Comparison of ENCODE assay signal across 25 cellular contexts in the genomic region with DNA sequence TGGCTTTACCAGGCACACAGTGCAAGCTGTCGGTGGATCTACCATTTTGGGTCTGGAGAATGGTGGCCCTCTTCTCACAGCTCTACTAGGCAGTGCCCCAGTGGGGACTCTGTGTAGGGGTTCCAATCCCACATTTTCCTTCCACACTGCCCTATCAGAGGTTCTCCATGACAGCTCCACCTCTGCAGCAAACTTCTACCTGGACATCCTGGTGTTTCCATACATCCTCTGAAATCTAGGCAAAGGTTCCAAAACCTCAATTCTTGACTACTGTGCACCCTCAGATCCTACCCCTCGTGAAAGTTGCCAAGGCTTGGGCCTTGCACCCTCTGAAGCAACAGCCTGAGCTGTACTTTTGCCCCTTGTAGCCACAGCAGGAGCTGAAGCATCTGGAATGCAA.
"Had no signal": no experiment of that assay in that cellular context is flagged by ENCODE, and none has a peak within 500 bp of the region (broad histone marks: within the 10 kb centered on the region; RNA-seq: fewer than 3 reads in every experiment).

No MANE protein-coding gene starts in this region.

- H3K4me1 ChIP-seq: neural progenitor cell, parathyroid adenoma, psoas muscle, right lobe of liver, stomach, thyroid gland, tibial nerve, upper lobe of left lung, vagina had no signal

- H2AFZ ChIP-seq: neural progenitor cell, parathyroid adenoma had no signal

- H3K4me3 ChIP-seq: neural progenitor cell, ovary, psoas muscle, right lobe of liver, skin epidermis, smooth muscle cell, stomach, thoracic aorta, thyroid gland, tibial nerve, upper lobe of left lung, vagina had no signal

- H3K4me2 ChIP-seq: neural progenitor cell, smooth muscle cell had no signal

- H3K27ac ChIP-seq: neural progenitor cell, ovary, parathyroid adenoma, psoas muscle, right lobe of liver, skin epidermis, stomach, thoracic aorta, thyroid gland, tibial nerve, upper lobe of left lung, vagina had no signal

- H3K36me3 ChIP-seq: neural progenitor cell, ovary, right lobe of liver, stomach, thoracic aorta, thyroid gland, tibial nerve, upper lobe of left lung, vagina had no signal

- DNase-seq: naive thymus-derived CD4-positive, alpha-beta T cell; natural killer cell; occipital lobe; ovary; posterior cingulate gyrus; psoas muscle; right cardiac atrium; right lobe of liver; stimulated activated CD4-positive, alpha-beta T cell treated with anti-CD3 and anti-CD28 coated beads, Interleukin-15, amount 100 ng/mL, for 24 hours; stimulated activated CD4-positive, alpha-beta T cell treated with anti-CD3 and anti-CD28 coated beads, Interleukin-2, amount 100 ng/mL, for 24 hours; stimulated activated CD4-positive, alpha-beta T cell treated with anti-CD3 and anti-CD28 coated beads, Interleukin-2, amount 100 ng/mL, for 48 hours; stimulated activated CD4-positive, alpha-beta T cell treated with anti-CD3 and anti-CD28 coated beads, Interleukin-4, amount 100 ng/mL, for 24 hours; stimulated activated naive B cell treated with anti-CD40 and anti-IgM and Interleukin-4, amounts not matched to agents 10 μg/mL and 1 μg/mL and 100 μg/mL, for 72 hours; stimulated activated naive CD4-positive, alpha-beta T cell treated with Interleukin-2 at 50 U/mL for 16 hours; stomach; thyroid gland; trophoblast cell; upper lobe of left lung had no signal

- H3K9ac ChIP-seq: neural progenitor cell, parathyroid adenoma had no signal

- H3K9me3 ChIP-seq: ovary, psoas muscle, thyroid gland, vagina had no signal

- H3K27me3 ChIP-seq: neural progenitor cell, ovary, right lobe of liver, stomach, thyroid gland, tibial nerve, upper lobe of left lung, vagina had no signal
